Comparison of ENCODE assay signal across 1 cellular context in genomic region chr2:127526142-127526939, GRCh38.
A peak's percentile ranks its signal among the peaks of the same experiment; 100 is the strongest.
TF ChIP-seq lines count a peak whose summit lies in the region.

IWS1 (minus strand) TSS chr2:127526489; CDS start chr2:127526208, 281 bp downstream.

TF ChIP-seq in HepG2, 621 proteins besides CTCF, POLR2A, EP300 and RAD21 (continued from another document and continues in another):
- TF ChIP-seq, protein P1, sequence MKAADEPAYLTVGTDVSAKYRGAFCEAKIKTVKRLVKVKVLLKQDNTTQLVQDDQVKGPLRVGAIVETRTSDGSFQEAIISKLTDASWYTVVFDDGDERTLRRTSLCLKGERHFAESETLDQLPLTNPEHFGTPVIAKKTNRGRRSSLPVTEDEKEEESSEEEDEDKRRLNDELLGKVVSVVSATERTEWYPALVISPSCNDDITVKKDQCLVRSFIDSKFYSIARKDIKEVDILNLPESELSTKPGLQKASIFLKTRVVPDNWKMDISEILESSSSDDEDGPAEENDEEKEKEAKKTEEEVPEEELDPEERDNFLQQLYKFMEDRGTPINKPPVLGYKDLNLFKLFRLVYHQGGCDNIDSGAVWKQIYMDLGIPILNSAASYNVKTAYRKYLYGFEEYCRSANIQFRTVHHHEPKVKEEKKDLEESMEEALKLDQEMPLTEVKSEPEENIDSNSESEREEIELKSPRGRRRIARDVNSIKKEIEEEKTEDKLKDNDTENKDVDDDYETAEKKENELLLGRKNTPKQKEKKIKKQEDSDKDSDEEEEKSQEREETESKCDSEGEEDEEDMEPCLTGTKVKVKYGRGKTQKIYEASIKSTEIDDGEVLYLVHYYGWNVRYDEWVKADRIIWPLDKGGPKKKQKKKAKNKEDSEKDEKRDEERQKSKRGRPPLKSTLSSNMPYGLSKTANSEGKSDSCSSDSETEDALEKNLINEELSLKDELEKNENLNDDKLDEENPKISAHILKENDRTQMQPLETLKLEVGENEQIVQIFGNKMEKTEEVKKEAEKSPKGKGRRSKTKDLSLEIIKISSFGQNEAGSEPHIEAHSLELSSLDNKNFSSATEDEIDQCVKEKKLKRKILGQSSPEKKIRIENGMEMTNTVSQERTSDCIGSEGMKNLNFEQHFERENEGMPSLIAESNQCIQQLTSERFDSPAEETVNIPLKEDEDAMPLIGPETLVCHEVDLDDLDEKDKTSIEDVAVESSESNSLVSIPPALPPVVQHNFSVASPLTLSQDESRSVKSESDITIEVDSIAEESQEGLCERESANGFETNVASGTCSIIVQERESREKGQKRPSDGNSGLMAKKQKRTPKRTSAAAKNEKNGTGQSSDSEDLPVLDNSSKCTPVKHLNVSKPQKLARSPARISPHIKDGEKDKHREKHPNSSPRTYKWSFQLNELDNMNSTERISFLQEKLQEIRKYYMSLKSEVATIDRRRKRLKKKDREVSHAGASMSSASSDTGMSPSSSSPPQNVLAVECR (CRISPR knock-in tag; IDR thresholded peaks at IDR 0.05; ENCODE audit: borderline replicate concordance) = peak; percentile 93
- TF ChIP-seq ZNF598 (CRISPR knock-in tag; IDR thresholded peaks at IDR 0.05; ENCODE audit: borderline replicate concordance) (peak; percentile 90), ZNF670 (CRISPR knock-in tag; IDR thresholded peaks at IDR 0.05; ENCODE audit: borderline replicate concordance) (no peak; the same call in 1 of the 2 replicates), IRF2 (CRISPR knock-in tag; IDR thresholded peaks at IDR 0.05) (peak; percentile 76; the same call in 1 of the 2 replicates), SALL2 (CRISPR knock-in tag; IDR thresholded peaks at IDR 0.05) (no peak), KDM4B (CRISPR knock-in tag; IDR thresholded peaks at IDR 0.05) (no peak; the same call in 1 of the 2 replicates), GATAD2A (CRISPR knock-in tag; IDR thresholded peaks at IDR 0.05) (peak; percentile 30), ZNF749 (CRISPR knock-in tag; IDR thresholded peaks at IDR 0.05; ENCODE audit: borderline replicate concordance) (peak; percentile 61; the same call in 1 of the 2 replicates), ZNF550 (CRISPR knock-in tag; IDR thresholded peaks at IDR 0.05; ENCODE audit: borderline replicate concordance) (no peak), ZBTB10 (CRISPR knock-in tag; IDR thresholded peaks at IDR 0.05; ENCODE audit: borderline replicate concordance) (no peak), ARNT2 (CRISPR knock-in tag; IDR thresholded peaks at IDR 0.05; ENCODE audit: low read depth) (peak; percentile 92), GZF1 (CRISPR knock-in tag; IDR thresholded peaks at IDR 0.05) (peak; percentile 90; the same call in 1 of the 2 replicates), ZEB1 (IDR thresholded peaks at IDR 0.05; ENCODE audit: insufficient replicate concordance, low read depth) (peak; percentile 37), AKAP8 (CRISPR knock-in tag; IDR thresholded peaks at IDR 0.05) (no peak), ZNF496 (CRISPR knock-in tag; IDR thresholded peaks at IDR 0.05; ENCODE audit: insufficient replicate concordance) (no peak), MTERF4 (CRISPR knock-in tag; IDR thresholded peaks at IDR 0.05) (peak; percentile 96; the same call in 1 of the 2 replicates), HNF4A (CRISPR knock-in tag; IDR thresholded peaks at IDR 0.05) (peak; percentile 39), MBNL3 (CRISPR knock-in tag; conservative IDR thresholded peaks at IDR 0.05) (no peak), AGO2 (optimal IDR thresholded peaks at IDR 0.05; ENCODE audit: low read depth, low read length) (peak; percentile 93), GABPB1 (CRISPR knock-in tag; IDR thresholded peaks at IDR 0.05) (peak; percentile 93), ZNF282 (IDR thresholded peaks at IDR 0.05; ENCODE audit: partially characterized antibody) (no peak), MED8 (CRISPR knock-in tag; IDR thresholded peaks at IDR 0.05; ENCODE audit: insufficient replicate concordance) (peak; percentile 54), ZBTB4 (CRISPR knock-in tag; IDR thresholded peaks at IDR 0.05; ENCODE audit: borderline replicate concordance) (peak; percentile 75), KLF13 (CRISPR knock-in tag; IDR thresholded peaks at IDR 0.05) (no peak), ZNF569 (CRISPR knock-in tag; IDR thresholded peaks at IDR 0.05; ENCODE audit: borderline replicate concordance) (0 out of 2 replicates have a peak, but pooled peaks have one; percentile 74), MLX (CRISPR knock-in tag; IDR thresholded peaks at IDR 0.05) (peak; percentile 12; the same call in 1 of the 2 replicates), MAFF (IDR thresholded peaks at IDR 0.05; ENCODE audit: low read depth, low read length) (no peak), PHF20 (CRISPR knock-in tag; IDR thresholded peaks at IDR 0.05) (peak; percentile 92), ZNF780A (CRISPR knock-in tag; IDR thresholded peaks at IDR 0.05) (no peak), CEBPB (IDR thresholded peaks at IDR 0.05; ENCODE audit: borderline replicate concordance, low read depth, low read length) (no peak), SOX13 (IDR thresholded peaks at IDR 0.05) (no peak), SOX13 (CRISPR knock-in tag; conservative IDR thresholded peaks at IDR 0.05 in 1 of 2, IDR thresholded peaks at IDR 0.05 in 1 of 2) (peak in 1 of 2 experiments; percentile 8; a peak in 1 of 4 replicates), ZNF121 (CRISPR knock-in tag; IDR thresholded peaks at IDR 0.05) (peak; percentile 9; the same call in 1 of the 2 replicates), HMG20A (CRISPR knock-in tag; IDR thresholded peaks at IDR 0.05; ENCODE audit: borderline replicate concordance) (no peak), TCF7 (IDR thresholded peaks at IDR 0.05; ENCODE audit: low read depth) (no peak), TRAFD1 (CRISPR knock-in tag; IDR thresholded peaks at IDR 0.05; ENCODE audit: borderline replicate concordance) (no peak), ZNF713 (CRISPR knock-in tag; IDR thresholded peaks at IDR 0.05) (peak; percentile 31; the same call in 1 of the 2 replicates), PPARG (CRISPR knock-in tag; conservative IDR thresholded peaks at IDR 0.05) (no peak), ATF7-NPFF (CRISPR knock-in tag; IDR thresholded peaks at IDR 0.05; ENCODE audit: low read depth) (peak; percentile 63), RORA (CRISPR knock-in tag; IDR thresholded peaks at IDR 0.05) (no peak; the same call in 1 of the 2 replicates), ZNF232 (CRISPR knock-in tag; IDR thresholded peaks at IDR 0.05; ENCODE audit: borderline replicate concordance) (no peak), CREB1 (IDR thresholded peaks at IDR 0.05) (peak; percentile 86), CREB1 (CRISPR knock-in tag; IDR thresholded peaks at IDR 0.05) (peak; percentile 97), FOXA3 (CRISPR knock-in tag; IDR thresholded peaks at IDR 0.05) (peak; percentile 11; the same call in 1 of the 2 replicates), CREM (IDR thresholded peaks at IDR 0.05) (peak; percentile 96), CREM (CRISPR knock-in tag; IDR thresholded peaks at IDR 0.05) (no peak), FOXK1 (CRISPR knock-in tag; IDR thresholded peaks at IDR 0.05; ENCODE audit: borderline replicate concordance, low read depth) (no peak), ZBTB21 (CRISPR knock-in tag; IDR thresholded peaks at IDR 0.05) (peak; percentile 96)
- TF ChIP-seq, protein P2, sequence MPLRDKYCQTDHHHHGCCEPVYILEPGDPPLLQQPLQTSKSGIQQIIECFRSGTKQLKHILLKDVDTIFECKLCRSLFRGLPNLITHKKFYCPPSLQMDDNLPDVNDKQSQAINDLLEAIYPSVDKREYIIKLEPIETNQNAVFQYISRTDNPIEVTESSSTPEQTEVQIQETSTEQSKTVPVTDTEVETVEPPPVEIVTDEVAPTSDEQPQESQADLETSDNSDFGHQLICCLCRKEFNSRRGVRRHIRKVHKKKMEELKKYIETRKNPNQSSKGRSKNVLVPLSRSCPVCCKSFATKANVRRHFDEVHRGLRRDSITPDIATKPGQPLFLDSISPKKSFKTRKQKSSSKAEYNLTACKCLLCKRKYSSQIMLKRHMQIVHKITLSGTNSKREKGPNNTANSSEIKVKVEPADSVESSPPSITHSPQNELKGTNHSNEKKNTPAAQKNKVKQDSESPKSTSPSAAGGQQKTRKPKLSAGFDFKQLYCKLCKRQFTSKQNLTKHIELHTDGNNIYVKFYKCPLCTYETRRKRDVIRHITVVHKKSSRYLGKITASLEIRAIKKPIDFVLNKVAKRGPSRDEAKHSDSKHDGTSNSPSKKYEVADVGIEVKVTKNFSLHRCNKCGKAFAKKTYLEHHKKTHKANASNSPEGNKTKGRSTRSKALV (CRISPR knock-in tag; IDR thresholded peaks at IDR 0.05) = 0 out of 2 replicates have a peak, but pooled peaks have one; percentile 12
- TF ChIP-seq, protein P3, sequence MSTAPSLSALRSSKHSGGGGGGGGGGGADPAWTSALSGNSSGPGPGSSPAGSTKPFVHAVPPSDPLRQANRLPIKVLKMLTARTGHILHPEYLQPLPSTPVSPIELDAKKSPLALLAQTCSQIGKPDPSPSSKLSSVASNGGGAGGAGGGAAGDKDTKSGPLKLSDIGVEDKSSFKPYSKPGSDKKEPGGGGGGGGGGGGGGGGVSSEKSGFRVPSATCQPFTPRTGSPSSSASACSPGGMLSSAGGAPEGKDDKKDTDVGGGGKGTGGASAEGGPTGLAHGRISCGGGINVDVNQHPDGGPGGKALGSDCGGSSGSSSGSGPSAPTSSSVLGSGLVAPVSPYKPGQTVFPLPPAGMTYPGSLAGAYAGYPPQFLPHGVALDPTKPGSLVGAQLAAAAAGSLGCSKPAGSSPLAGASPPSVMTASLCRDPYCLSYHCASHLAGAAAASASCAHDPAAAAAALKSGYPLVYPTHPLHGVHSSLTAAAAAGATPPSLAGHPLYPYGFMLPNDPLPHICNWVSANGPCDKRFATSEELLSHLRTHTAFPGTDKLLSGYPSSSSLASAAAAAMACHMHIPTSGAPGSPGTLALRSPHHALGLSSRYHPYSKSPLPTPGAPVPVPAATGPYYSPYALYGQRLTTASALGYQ (CRISPR knock-in tag; IDR thresholded peaks at IDR 0.05) = no peak; the same call in 1 of the 2 replicates
